ENCODE assay signal across 10 cellular contexts in genomic region chr11:79570104-79570503, GRCh38.
"Had no signal": no experiment of that assay in that cellular context is flagged by ENCODE, and none has a peak within 500 bp of the region (broad histone marks: within the 10 kb centered on the region; RNA-seq: fewer than 3 reads in every experiment).

No MANE protein-coding gene starts in this region.

- ATAC-seq: heart left ventricle; left lobe of liver; mucosa of descending colon; naive thymus-derived CD8-positive, alpha-beta T cell had no signal

- DNase-seq: activated B cell treated with CpG ODN at 0.5 μM for 24 hours; activated CD4-positive, alpha-beta T cell treated with anti-CD3 and anti-CD28 coated beads, Interleukin-2, amount 50 U/mL, for 1 hour; foreskin melanocyte; heart left ventricle; mammary epithelial cell; mucosa of descending colon; naive thymus-derived CD8-positive, alpha-beta T cell; stimulated activated CD4-positive, alpha-beta T cell treated with anti-CD3 and anti-CD28 coated beads, Interleukin-4, amount 100 ng/mL, for 4 hours; uterus had no signal
